In genomic region chr10:32139223-32140073, GRCh38 we compare ENCODE assay signal across 8 cellular contexts.
DNase-seq lines count a peak whose midpoint lies in the region; ATAC-seq, FAIRE-seq and TF ChIP-seq lines count a peak whose summit lies in the region.

No MANE protein-coding gene starts in this region.

- H3K4me3 Mint-ChIP-seq in CD4-positive, alpha-beta T cell, result no peak overlapping the region

- H3K36me3 ChIP-seq in breast epithelium (no peaks in the 10 kb centered on the region), kidney (ENCODE audit: control insufficient read depth in 1 of 2, insufficient read depth in 2 of 2, low read length in 2 of 2) (no peaks in the 10 kb centered on the region), stomach (no peaks in the 10 kb centered on the region)

- CTCF ChIA-PET in CD4-positive, alpha-beta T cell (lab: Charles Lee), result interaction anchor here (0.5 kb wide), 1 partner anchor 364 kb away, joined by 3 read pairs; no protein-coding TSS in a partner anchor

- H3K27me3 ChIP-seq in breast epithelium (no peaks in the 10 kb centered on the region), stomach (no peaks in the 10 kb centered on the region)
- no peaks in the 10 kb centered on the region for H3K27me3 ChIP-seq in CD4-positive, alpha-beta T cell (ENCODE audit: control insufficient read depth, insufficient read depth, low read length)

- H3K4me1 Mint-ChIP-seq in CD4-positive, alpha-beta T cell (ENCODE audit: low read depth), result no peaks in the 10 kb centered on the region

- TF ChIP-seq EP300 in stomach (IDR thresholded peaks at IDR 0.05), result no peak

- H3K9me3 ChIP-seq in breast epithelium (no peaks in the 10 kb centered on the region), kidney (ENCODE audit: control insufficient read depth in 1 of 2, low read length in 2 of 2) (no peaks in the 10 kb centered on the region), stomach (no peaks in the 10 kb centered on the region)
- no peaks in the 10 kb centered on the region for H3K9me3 ChIP-seq in CD4-positive, alpha-beta T cell (ENCODE audit: control insufficient read depth, low read length)

- 42 to 53% (median 48%) methylated on average over 12 of the region's 12 CpGs for WGBS in stomach, 5 donors

- H3K27ac ChIP-seq in breast epithelium, result peak overlapping the region; percentile 82 to 84
- no peak overlapping the region for H3K27ac ChIP-seq in kidney (ENCODE audit: low read depth in 2 of 2, low read length in 2 of 2)
- H3K27ac ChIP-seq in stomach, result peak overlapping the region; percentile 37 to 72 (median 45)
- no peak overlapping the region for H3K27ac ChIP-seq in CD4-positive, alpha-beta T cell (ENCODE audit: low read depth, low read length)

- H3K9ac ChIP-seq in kidney (ENCODE audit: low read length in 2 of 2), result no peak overlapping the region

- no peak overlapping the region for H3K27ac Mint-ChIP-seq in CD4-positive, alpha-beta T cell

- intact Hi-C loops in breast epithelium (cut with DNase I; ENCODE audit: low total_unique reads) (no loop called here), kidney (cut with DNase I) (no loop called here), stomach (cut with DNase I; ENCODE audit: low total_unique reads) (no loop called here)
- intact Hi-C loops in CD4-positive, alpha-beta T cell (cut with DNase I, micrococcal nuclease), result no loop called here

- TF ChIP-seq CTCF in GM12865 (IDR thresholded peaks at IDR 0.05; ENCODE audit: insufficient read depth, low read depth, low read length, missing control alignments) (no peak), breast epithelium (IDR thresholded peaks at IDR 0.05) (no peak), kidney (IDR thresholded peaks at IDR 0.05; ENCODE audit: borderline replicate concordance, extremely low read depth, insufficient read depth) (peak; percentile 14), stomach (IDR thresholded peaks at IDR 0.05) (peak in 1 of 7 experiments; percentile 23)
- no peak for TF ChIP-seq CTCF in CD4-positive, alpha-beta T cell (IDR thresholded peaks at IDR 0.05)

- no peaks in the 10 kb centered on the region for H3K9me3 Mint-ChIP-seq in CD4-positive, alpha-beta T cell

- H3K4me3 ChIP-seq in GM12865 (ENCODE audit: low read depth, low read length) (no peak overlapping the region), breast epithelium (no peak overlapping the region), kidney (ENCODE audit: low read length in 2 of 2) (no peak overlapping the region), stomach (no peak overlapping the region)

- TF ChIP-seq POLR2A in breast epithelium (IDR thresholded peaks at IDR 0.05), result no peak
- TF ChIP-seq POLR2A in stomach (IDR thresholded peaks at IDR 0.05), result no peak

- H3K27me3 Mint-ChIP-seq in CD4-positive, alpha-beta T cell, result no peaks in the 10 kb centered on the region

- H3K4me1 ChIP-seq in breast epithelium (peaks cover 0 to 10% of the 10 kb centered on the region in 2 donors), kidney (ENCODE audit: control insufficient read depth in 1 of 2, insufficient read depth in 1 of 2, low read depth in 1 of 2, low read length in 2 of 2) (peaks cover 0 to 5% of the 10 kb centered on the region in 2 donors), stomach (peaks cover 6 to 19% (median 16%) of the 10 kb centered on the region in 4 donors)

- H3K36me3 Mint-ChIP-seq in CD4-positive, alpha-beta T cell (ENCODE audit: low read depth), result no peaks in the 10 kb centered on the region

- no peak for FAIRE-seq in kidney (lab: Jason Lieb, UNC)

- DNase-seq in GM12865 (ENCODE audit: low read depth) (peak; percentile 28), NCI-H69 (lab: John Stamatoyannopoulos, UW) (peak; percentile 51), breast epithelium (ENCODE audit: low spot score in 2 of 2) (peak; percentile 66 to 77), kidney (peak; percentile 92), stomach (peak; percentile 68)
- DNase-seq in stimulated activated CD4-positive, alpha-beta T cell treated with anti-CD3 and anti-CD28 coated beads, Interleukin-1b, Interleukin-23, amount 100 ng/mL, for 48 hours, result no peak
- no peak for DNase-seq in CD4-positive, alpha-beta T cell

- ATAC-seq in CD4-positive, alpha-beta T cell (ENCODE audit: poor library complexity), result no peak
- no peak for ATAC-seq in GM21619 (IDR thresholded peaks at IDR 0.05; ENCODE audit: unreplicated experiment)

- POLR2A ChIA-PET in CD4-positive, alpha-beta T cell (lab: Charles Lee), result no interaction called here

Comparison
In these comparisons a context has a peak if more than half of its experiments do, and no peak if none do; other contexts are left out.
1. DNase-seq: peak in GM12865 (single experiment), NCI-H69 (single experiment), breast epithelium (2 of 2), kidney (single experiment) and stomach (single experiment); none in stimulated activated CD4-positive, alpha-beta T cell treated with anti-CD3 and anti-CD28 coated beads, Interleukin-1b, Interleukin-23, amount 100 ng/mL, for 48 hours (single experiment) and CD4-positive, alpha-beta T cell (0 of 10).
2. H3K27ac ChIP-seq: peak in breast epithelium (2 of 2) and stomach (5 of 5); none in kidney (0 of 2) and CD4-positive, alpha-beta T cell (single experiment).